12 cellular contexts compared by ENCODE assay signal in the genomic region with DNA sequence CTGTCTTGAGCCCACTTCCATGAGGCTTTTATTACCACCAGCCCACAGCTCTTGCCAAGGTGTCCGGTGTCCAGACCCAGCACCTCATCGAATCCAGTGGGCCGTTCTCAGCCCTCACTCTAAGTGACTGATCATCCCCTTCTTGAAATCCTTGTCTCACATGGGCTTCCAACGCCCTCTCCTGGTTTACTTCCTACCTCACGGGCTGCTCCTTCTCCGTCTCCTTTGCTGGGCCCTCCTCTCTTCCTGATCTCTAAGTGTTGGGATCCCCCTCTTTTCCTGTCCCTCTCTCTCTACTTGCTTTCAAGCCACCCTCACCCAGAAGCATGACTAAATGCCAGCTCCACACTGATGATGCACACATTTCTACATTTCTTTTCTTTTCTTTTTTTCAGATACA. TPM values are rescaled to one million over a fixed set of nuclear protein-coding genes. Genes with fewer than 3 reads are reported as not detected.
DNase-seq lines count a peak whose midpoint lies in the region; ATAC-seq and TF ChIP-seq lines count a peak whose summit lies in the region.
"Had no signal": no experiment of that assay in that cellular context is flagged by ENCODE, and none has a peak within 500 bp of the region (broad histone marks: within the 10 kb centered on the region; RNA-seq: fewer than 3 reads in every experiment).

No MANE protein-coding gene starts in this region.

- intact Hi-C loops in left colon (cut with DNase I, micrococcal nuclease), result no loop called here

- no peaks in the 10 kb centered on the region for H4K20me1 ChIP-seq in SK-N-SH (ENCODE audit: insufficient read depth)

- H2AFZ ChIP-seq in SK-N-SH (ENCODE audit: low read depth), result no peak overlapping the region

- POLR2A ChIA-PET in AG04449 (lab: Yijun Ruan, JAX) (no interaction called here), SK-N-SH (lab: Yijun Ruan, JAX) (no interaction called here)

- H3K27ac ChIP-seq in SK-N-SH (ENCODE audit: low read depth in 2 of 2, low read length in 1 of 2), result no peak overlapping the region
- H3K27ac ChIP-seq: thoracic aorta had no signal

- no peaks in the 10 kb centered on the region for H3F3A ChIP-seq in SK-N-SH (replicated peaks; ENCODE audit: insufficient read depth)

- ATAC-seq in left colon, result no peak

- peaks cover 5% of the 10 kb centered on the region; the same call in 1 of the 2 replicates for H3K27me3 ChIP-seq in SK-N-SH (ENCODE audit: insufficient read depth)

- CTCF ChIA-PET in AG04449 (lab: Yijun Ruan, JAX) (interaction anchor here (0.8 to 6.0 kb wide), 36 partner anchors 8 to 359 kb away, joined by 3 to 82 read pairs (median 6); a partner anchor contains a TSS), SK-N-SH (lab: Yijun Ruan, JAX) (interaction anchor here (0.6 to 3.6 kb wide), 33 partner anchors 11 to 272 kb away, joined by 3 to 21 read pairs (median 4); a partner anchor contains a TSS)

- no peaks in the 10 kb centered on the region for H3K79me2 ChIP-seq in SK-N-SH (ENCODE audit: insufficient read depth)

- no peak for TF ChIP-seq EP300 in SK-N-SH (IDR thresholded peaks at IDR 0.05; ENCODE audit: borderline replicate concordance in 1 of 2, low read depth in 1 of 2, low read length in 1 of 2)

- H3K4me2 ChIP-seq in SK-N-SH, result no peak overlapping the region

- no peaks in the 10 kb centered on the region for H3K9me3 ChIP-seq in SK-N-SH
- H3K9me3 ChIP-seq: thoracic aorta had no signal

- H3K9me2 ChIP-seq in SK-N-SH, result no peaks in the 10 kb centered on the region

- H3K4me1 ChIP-seq in SK-N-SH (ENCODE audit: control insufficient read depth in 1 of 2, insufficient read depth in 2 of 2, low read depth in 1 of 2, low read length in 1 of 2), result no peaks in the 10 kb centered on the region; a peak in 1 of 4 replicates

- DNase-seq in AG04449 (ENCODE audit: low read depth, low spot score), result no peak
- DNase-seq in GM12865 (ENCODE audit: low read depth), result peak; percentile 19
- DNase-seq in SK-N-SH, result peak; percentile 69
- DNase-seq in fibroblast of pulmonary artery (ENCODE audit: low read depth), result peak; percentile 25
- DNase-seq in NCI-H2081 treated with DMSO at 0.1 percent for 48 hours (lab: John Stamatoyannopoulos, UW), result no peak
- no peak for DNase-seq in left colon
- DNase-seq in stimulated activated CD4-positive, alpha-beta T cell treated with anti-CD3 and anti-CD28 coated beads, Interleukin-4, amount 100 ng/mL, for 4 hours, result no peak
- no peak for DNase-seq in CD1c-positive myeloid dendritic cell (ENCODE audit: extremely low spot score)
- DNase-seq: activated T-cell treated with anti-CD3 and anti-CD28 coated beads, Interleukin-2, amount 50 U/mL, for 48 hours; NCI-H1092 treated with DMSO at 0.1 percent for 48 hours had no signal

- 48% methylated on average over 6 of the region's 6 CpGs for WGBS in SK-N-SH (ENCODE audit: low lambda C conversion rate)

- H3K9ac ChIP-seq in SK-N-SH, result no peak overlapping the region

- H3K4me3 ChIP-seq in AG04449 (ENCODE audit: low read depth, low read length) (no peak overlapping the region), GM12865 (ENCODE audit: low read depth, low read length) (no peak overlapping the region), SK-N-SH (ENCODE audit: low read depth in 2 of 2, low read length in 1 of 2) (no peak overlapping the region), fibroblast of pulmonary artery (replicated peaks; ENCODE audit: low read depth, low read length) (no peak overlapping the region)
- H3K4me3 ChIP-seq: thoracic aorta had no signal

- no peaks in the 10 kb centered on the region for H3K36me3 ChIP-seq in SK-N-SH (replicated peaks in 1 of 2; ENCODE audit: control insufficient read depth in 1 of 2, insufficient read depth in 2 of 2, low read length in 1 of 2)
- H3K36me3 ChIP-seq: thoracic aorta had no signal

- TF ChIP-seq RAD21 in SK-N-SH (IDR thresholded peaks at IDR 0.05; ENCODE audit: low read length), result peak; percentile 84

- TF ChIP-seq CTCF in AG04449 (IDR thresholded peaks at IDR 0.05; ENCODE audit: insufficient read depth, low read length, missing control alignments), result peak; percentile 66
- TF ChIP-seq CTCF in GM12865 (IDR thresholded peaks at IDR 0.05; ENCODE audit: insufficient read depth, low read depth, low read length, missing control alignments), result peak; percentile 4
- peak; percentile 61 for TF ChIP-seq CTCF in SK-N-SH (IDR thresholded peaks at IDR 0.05)
- peak; percentile 43 for TF ChIP-seq CTCF in fibroblast of pulmonary artery (IDR thresholded peaks at IDR 0.05; ENCODE audit: low read length, missing control alignments)

TF ChIP-seq in SK-N-SH, 30 proteins besides CTCF, POLR2A, EP300 and RAD21:
- peak; percentile 66 for TF ChIP-seq SMC3 (IDR thresholded peaks at IDR 0.05; ENCODE audit: low read depth, low read length)
- TF ChIP-seq, protein P1, sequence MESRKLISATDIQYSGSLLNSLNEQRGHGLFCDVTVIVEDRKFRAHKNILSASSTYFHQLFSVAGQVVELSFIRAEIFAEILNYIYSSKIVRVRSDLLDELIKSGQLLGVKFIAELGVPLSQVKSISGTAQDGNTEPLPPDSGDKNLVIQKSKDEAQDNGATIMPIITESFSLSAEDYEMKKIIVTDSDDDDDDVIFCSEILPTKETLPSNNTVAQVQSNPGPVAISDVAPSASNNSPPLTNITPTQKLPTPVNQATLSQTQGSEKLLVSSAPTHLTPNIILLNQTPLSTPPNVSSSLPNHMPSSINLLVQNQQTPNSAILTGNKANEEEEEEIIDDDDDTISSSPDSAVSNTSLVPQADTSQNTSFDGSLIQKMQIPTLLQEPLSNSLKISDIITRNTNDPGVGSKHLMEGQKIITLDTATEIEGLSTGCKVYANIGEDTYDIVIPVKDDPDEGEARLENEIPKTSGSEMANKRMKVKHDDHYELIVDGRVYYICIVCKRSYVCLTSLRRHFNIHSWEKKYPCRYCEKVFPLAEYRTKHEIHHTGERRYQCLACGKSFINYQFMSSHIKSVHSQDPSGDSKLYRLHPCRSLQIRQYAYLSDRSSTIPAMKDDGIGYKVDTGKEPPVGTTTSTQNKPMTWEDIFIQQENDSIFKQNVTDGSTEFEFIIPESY (IDR thresholded peaks at IDR 0.05; ENCODE audit: borderline replicate concordance, low read depth), result no peak
- no peak for TF ChIP-seq TEAD4 (IDR thresholded peaks at IDR 0.05; ENCODE audit: borderline replicate concordance, insufficient read depth)

RNA-seq across cellular contexts. Expression of a gene that starts 9.0 kb away (rescaled TPM):
- 0.18 TPM in 1 of 2 replicates, not detected in the other for polyA plus RNA-seq in SK-N-SH (2012; rRNA removed)
- polyA plus RNA-seq in SK-N-SH (2012; cell fraction: cytosol; rRNA removed), result not detected in 2 replicates
- polyA plus RNA-seq in SK-N-SH (2012; cell fraction: nucleus; rRNA removed), result 0.15 TPM in 1 of 2 replicates, not detected in the other
- not detected for total RNA-seq in left colon
- total RNA-seq: thoracic aorta had no signal

RNA-seq across cellular contexts. Expression of a gene that starts 21.6 kb away (rescaled TPM):
- polyA plus RNA-seq in SK-N-SH (2012; rRNA removed), result 1.5 TPM in 2 replicates
- polyA plus RNA-seq in SK-N-SH (2012; cell fraction: cytosol; rRNA removed), result 1.1 and 1.7 TPM in 2 replicates
- 1.0 and 1.2 TPM in 2 replicates for polyA plus RNA-seq in SK-N-SH (2012; cell fraction: nucleus; rRNA removed)
- total RNA-seq in left colon, result not detected
- total RNA-seq: mucosa of gallbladder, thoracic aorta had no signal

RNA-seq across cellular contexts. Expression of a gene that starts 21.9 kb away (rescaled TPM):
- polyA plus RNA-seq in SK-N-SH (2012; rRNA removed), result 295 and 359 TPM in 2 replicates
- polyA plus RNA-seq in SK-N-SH (2012; cell fraction: cytosol; rRNA removed), result 291 and 349 TPM in 2 replicates
- polyA plus RNA-seq in SK-N-SH (2012; cell fraction: nucleus; rRNA removed), result 201 and 250 TPM in 2 replicates
- 100 to 1,000 TPM; 116 to 119 TPM for total RNA-seq in left colon

Comparison
In these comparisons a context has a peak if more than half of its experiments do, and no peak if none do; other contexts are left out.
1. DNase-seq: peak in GM12865 (single experiment), SK-N-SH (single experiment) and fibroblast of pulmonary artery (single experiment); none in AG04449 (single experiment), NCI-H2081 treated with DMSO at 0.1 percent for 48 hours (single experiment), left colon (0 of 2), stimulated activated CD4-positive, alpha-beta T cell treated with anti-CD3 and anti-CD28 coated beads, Interleukin-4, amount 100 ng/mL, for 4 hours (0 of 2) and CD1c-positive myeloid dendritic cell (single experiment).
2. CTCF ChIP-seq: peak in every context shown above with its lines; median percentile 66 in AG04449; 61 in SK-N-SH; 43 in fibroblast of pulmonary artery; 4 in GM12865.